In the genomic region with DNA sequence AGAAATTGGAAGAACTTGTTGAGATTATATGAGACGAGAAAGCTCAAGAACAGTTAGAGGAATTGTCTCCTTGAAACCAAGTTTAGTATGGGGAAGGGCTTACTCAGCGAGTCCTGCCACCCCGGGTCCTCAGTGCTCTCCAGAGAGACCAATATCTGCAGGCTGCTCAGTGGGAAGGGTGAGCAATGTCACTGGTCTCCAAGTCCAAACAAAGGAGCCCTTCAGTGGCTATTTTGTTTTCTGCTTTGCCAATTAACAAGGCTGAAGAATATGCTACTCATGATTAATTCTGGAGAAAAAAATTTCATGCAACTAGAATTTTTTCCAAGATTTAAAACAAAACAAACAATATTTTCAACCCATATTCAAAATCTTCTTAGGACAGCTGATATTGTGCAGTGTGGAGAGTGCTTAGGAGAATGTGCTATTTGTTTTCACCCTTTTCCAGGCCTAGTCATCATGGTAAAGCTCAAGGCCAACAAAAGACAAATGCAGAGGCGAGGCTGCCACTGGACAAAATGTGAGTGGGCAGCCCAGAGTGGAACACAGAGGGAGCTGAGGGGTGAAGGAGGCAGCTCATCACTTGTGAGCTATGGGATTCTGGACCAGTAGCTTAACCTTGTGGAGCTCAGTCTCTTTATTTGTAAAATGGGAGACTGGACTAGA, we compare ENCODE assay signal across 1 cellular context.
TF ChIP-seq lines count a peak whose summit lies in the region.

No MANE protein-coding gene starts in this region.

TF ChIP-seq in HepG2, 621 proteins besides CTCF, POLR2A, EP300 and RAD21 (continued from another document and continues in another):
- TF ChIP-seq, protein P1, sequence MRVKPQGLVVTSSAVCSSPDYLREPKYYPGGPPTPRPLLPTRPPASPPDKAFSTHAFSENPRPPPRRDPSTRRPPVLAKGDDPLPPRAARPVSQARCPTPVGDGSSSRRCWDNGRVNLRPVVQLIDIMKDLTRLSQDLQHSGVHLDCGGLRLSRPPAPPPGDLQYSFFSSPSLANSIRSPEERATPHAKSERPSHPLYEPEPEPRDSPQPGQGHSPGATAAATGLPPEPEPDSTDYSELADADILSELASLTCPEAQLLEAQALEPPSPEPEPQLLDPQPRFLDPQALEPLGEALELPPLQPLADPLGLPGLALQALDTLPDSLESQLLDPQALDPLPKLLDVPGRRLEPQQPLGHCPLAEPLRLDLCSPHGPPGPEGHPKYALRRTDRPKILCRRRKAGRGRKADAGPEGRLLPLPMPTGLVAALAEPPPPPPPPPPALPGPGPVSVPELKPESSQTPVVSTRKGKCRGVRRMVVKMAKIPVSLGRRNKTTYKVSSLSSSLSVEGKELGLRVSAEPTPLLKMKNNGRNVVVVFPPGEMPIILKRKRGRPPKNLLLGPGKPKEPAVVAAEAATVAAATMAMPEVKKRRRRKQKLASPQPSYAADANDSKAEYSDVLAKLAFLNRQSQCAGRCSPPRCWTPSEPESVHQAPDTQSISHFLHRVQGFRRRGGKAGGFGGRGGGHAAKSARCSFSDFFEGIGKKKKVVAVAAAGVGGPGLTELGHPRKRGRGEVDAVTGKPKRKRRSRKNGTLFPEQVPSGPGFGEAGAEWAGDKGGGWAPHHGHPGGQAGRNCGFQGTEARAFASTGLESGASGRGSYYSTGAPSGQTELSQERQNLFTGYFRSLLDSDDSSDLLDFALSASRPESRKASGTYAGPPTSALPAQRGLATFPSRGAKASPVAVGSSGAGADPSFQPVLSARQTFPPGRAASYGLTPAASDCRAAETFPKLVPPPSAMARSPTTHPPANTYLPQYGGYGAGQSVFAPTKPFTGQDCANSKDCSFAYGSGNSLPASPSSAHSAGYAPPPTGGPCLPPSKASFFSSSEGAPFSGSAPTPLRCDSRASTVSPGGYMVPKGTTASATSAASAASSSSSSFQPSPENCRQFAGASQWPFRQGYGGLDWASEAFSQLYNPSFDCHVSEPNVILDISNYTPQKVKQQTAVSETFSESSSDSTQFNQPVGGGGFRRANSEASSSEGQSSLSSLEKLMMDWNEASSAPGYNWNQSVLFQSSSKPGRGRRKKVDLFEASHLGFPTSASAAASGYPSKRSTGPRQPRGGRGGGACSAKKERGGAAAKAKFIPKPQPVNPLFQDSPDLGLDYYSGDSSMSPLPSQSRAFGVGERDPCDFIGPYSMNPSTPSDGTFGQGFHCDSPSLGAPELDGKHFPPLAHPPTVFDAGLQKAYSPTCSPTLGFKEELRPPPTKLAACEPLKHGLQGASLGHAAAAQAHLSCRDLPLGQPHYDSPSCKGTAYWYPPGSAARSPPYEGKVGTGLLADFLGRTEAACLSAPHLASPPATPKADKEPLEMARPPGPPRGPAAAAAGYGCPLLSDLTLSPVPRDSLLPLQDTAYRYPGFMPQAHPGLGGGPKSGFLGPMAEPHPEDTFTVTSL (CRISPR knock-in tag; IDR thresholded peaks at IDR 0.05; ENCODE audit: borderline replicate concordance), result peak; percentile 70; the same call in 1 of the 2 replicates
- TF ChIP-seq ZNF17 (CRISPR knock-in tag; IDR thresholded peaks at IDR 0.05) (no peak), KDM4B (CRISPR knock-in tag; IDR thresholded peaks at IDR 0.05) (no peak), MXI1 (IDR thresholded peaks at IDR 0.05; ENCODE audit: borderline replicate concordance, low read depth, low read length) (no peak), ZNF562 (CRISPR knock-in tag; IDR thresholded peaks at IDR 0.05; ENCODE audit: borderline replicate concordance) (no peak), SOX6 (IDR thresholded peaks at IDR 0.05) (no peak), SOX6 (CRISPR knock-in tag; IDR thresholded peaks at IDR 0.05) (peak; percentile 57), MED13 (CRISPR knock-in tag; IDR thresholded peaks at IDR 0.05) (no peak), ZNF577 (CRISPR knock-in tag; IDR thresholded peaks at IDR 0.05; ENCODE audit: borderline replicate concordance, low read depth) (no peak), FOXK1 (CRISPR knock-in tag; IDR thresholded peaks at IDR 0.05; ENCODE audit: borderline replicate concordance, low read depth) (no peak), ELF1 (CRISPR knock-in tag; IDR thresholded peaks at IDR 0.05) (no peak), CEBPB (IDR thresholded peaks at IDR 0.05; ENCODE audit: borderline replicate concordance, low read depth, low read length) (no peak), KLF6 (CRISPR knock-in tag; IDR thresholded peaks at IDR 0.05) (no peak), ZKSCAN8 (CRISPR knock-in tag; IDR thresholded peaks at IDR 0.05; ENCODE audit: borderline replicate concordance) (no peak), GPN1 (CRISPR knock-in tag; IDR thresholded peaks at IDR 0.05; ENCODE audit: borderline replicate concordance) (no peak), CHCHD3 (CRISPR knock-in tag; IDR thresholded peaks at IDR 0.05) (no peak), MAF1 (CRISPR knock-in tag; IDR thresholded peaks at IDR 0.05; ENCODE audit: borderline replicate concordance) (no peak), ZFP36 (IDR thresholded peaks at IDR 0.05; ENCODE audit: borderline replicate concordance, low read depth, low read length, partially characterized antibody) (no peak), NAIF1 (CRISPR knock-in tag; IDR thresholded peaks at IDR 0.05; ENCODE audit: borderline replicate concordance) (no peak), SIX4 (CRISPR knock-in tag; IDR thresholded peaks at IDR 0.05) (no peak), ZNF7 (CRISPR knock-in tag; IDR thresholded peaks at IDR 0.05) (no peak), RBAK (CRISPR knock-in tag; IDR thresholded peaks at IDR 0.05) (peak; percentile 86; the same call in 1 of the 2 replicates), ZNF720 (CRISPR knock-in tag; IDR thresholded peaks at IDR 0.05) (no peak), FOXO1 (CRISPR knock-in tag; IDR thresholded peaks at IDR 0.05) (peak; percentile 53), EEA1 (CRISPR knock-in tag; IDR thresholded peaks at IDR 0.05; ENCODE audit: borderline replicate concordance) (no peak), CEBPG (CRISPR knock-in tag; IDR thresholded peaks at IDR 0.05) (no peak)
- TF ChIP-seq, protein P2, sequence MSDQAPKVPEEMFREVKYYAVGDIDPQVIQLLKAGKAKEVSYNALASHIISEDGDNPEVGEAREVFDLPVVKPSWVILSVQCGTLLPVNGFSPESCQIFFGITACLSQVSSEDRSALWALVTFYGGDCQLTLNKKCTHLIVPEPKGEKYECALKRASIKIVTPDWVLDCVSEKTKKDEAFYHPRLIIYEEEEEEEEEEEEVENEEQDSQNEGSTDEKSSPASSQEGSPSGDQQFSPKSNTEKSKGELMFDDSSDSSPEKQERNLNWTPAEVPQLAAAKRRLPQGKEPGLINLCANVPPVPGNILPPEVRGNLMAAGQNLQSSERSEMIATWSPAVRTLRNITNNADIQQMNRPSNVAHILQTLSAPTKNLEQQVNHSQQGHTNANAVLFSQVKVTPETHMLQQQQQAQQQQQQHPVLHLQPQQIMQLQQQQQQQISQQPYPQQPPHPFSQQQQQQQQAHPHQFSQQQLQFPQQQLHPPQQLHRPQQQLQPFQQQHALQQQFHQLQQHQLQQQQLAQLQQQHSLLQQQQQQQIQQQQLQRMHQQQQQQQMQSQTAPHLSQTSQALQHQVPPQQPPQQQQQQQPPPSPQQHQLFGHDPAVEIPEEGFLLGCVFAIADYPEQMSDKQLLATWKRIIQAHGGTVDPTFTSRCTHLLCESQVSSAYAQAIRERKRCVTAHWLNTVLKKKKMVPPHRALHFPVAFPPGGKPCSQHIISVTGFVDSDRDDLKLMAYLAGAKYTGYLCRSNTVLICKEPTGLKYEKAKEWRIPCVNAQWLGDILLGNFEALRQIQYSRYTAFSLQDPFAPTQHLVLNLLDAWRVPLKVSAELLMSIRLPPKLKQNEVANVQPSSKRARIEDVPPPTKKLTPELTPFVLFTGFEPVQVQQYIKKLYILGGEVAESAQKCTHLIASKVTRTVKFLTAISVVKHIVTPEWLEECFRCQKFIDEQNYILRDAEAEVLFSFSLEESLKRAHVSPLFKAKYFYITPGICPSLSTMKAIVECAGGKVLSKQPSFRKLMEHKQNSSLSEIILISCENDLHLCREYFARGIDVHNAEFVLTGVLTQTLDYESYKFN (CRISPR knock-in tag; conservative IDR thresholded peaks at IDR 0.05), result peak; percentile 54
- TF ChIP-seq, protein P3, sequence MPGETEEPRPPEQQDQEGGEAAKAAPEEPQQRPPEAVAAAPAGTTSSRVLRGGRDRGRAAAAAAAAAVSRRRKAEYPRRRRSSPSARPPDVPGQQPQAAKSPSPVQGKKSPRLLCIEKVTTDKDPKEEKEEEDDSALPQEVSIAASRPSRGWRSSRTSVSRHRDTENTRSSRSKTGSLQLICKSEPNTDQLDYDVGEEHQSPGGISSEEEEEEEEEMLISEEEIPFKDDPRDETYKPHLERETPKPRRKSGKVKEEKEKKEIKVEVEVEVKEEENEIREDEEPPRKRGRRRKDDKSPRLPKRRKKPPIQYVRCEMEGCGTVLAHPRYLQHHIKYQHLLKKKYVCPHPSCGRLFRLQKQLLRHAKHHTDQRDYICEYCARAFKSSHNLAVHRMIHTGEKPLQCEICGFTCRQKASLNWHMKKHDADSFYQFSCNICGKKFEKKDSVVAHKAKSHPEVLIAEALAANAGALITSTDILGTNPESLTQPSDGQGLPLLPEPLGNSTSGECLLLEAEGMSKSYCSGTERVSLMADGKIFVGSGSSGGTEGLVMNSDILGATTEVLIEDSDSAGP (CRISPR knock-in tag; IDR thresholded peaks at IDR 0.05; ENCODE audit: borderline replicate concordance), result no peak
- TF ChIP-seq, protein P4, sequence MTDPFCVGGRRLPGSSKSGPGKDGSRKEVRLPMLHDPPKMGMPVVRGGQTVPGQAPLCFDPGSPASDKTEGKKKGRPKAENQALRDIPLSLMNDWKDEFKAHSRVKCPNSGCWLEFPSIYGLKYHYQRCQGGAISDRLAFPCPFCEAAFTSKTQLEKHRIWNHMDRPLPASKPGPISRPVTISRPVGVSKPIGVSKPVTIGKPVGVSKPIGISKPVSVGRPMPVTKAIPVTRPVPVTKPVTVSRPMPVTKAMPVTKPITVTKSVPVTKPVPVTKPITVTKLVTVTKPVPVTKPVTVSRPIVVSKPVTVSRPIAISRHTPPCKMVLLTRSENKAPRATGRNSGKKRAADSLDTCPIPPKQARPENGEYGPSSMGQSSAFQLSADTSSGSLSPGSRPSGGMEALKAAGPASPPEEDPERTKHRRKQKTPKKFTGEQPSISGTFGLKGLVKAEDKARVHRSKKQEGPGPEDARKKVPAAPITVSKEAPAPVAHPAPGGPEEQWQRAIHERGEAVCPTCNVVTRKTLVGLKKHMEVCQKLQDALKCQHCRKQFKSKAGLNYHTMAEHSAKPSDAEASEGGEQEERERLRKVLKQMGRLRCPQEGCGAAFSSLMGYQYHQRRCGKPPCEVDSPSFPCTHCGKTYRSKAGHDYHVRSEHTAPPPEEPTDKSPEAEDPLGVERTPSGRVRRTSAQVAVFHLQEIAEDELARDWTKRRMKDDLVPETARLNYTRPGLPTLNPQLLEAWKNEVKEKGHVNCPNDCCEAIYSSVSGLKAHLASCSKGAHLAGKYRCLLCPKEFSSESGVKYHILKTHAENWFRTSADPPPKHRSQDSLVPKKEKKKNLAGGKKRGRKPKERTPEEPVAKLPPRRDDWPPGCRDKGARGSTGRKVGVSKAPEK (CRISPR knock-in tag; IDR thresholded peaks at IDR 0.05; ENCODE audit: borderline replicate concordance), result no peak
- TF ChIP-seq, protein P5, sequence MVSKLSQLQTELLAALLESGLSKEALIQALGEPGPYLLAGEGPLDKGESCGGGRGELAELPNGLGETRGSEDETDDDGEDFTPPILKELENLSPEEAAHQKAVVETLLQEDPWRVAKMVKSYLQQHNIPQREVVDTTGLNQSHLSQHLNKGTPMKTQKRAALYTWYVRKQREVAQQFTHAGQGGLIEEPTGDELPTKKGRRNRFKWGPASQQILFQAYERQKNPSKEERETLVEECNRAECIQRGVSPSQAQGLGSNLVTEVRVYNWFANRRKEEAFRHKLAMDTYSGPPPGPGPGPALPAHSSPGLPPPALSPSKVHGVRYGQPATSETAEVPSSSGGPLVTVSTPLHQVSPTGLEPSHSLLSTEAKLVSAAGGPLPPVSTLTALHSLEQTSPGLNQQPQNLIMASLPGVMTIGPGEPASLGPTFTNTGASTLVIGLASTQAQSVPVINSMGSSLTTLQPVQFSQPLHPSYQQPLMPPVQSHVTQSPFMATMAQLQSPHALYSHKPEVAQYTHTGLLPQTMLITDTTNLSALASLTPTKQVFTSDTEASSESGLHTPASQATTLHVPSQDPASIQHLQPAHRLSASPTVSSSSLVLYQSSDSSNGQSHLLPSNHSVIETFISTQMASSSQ (IDR thresholded peaks at IDR 0.05; ENCODE audit: low read depth), result no peak
- TF ChIP-seq, protein P5 (CRISPR knock-in tag; IDR thresholded peaks at IDR 0.05; ENCODE audit: borderline replicate concordance), result no peak
- TF ChIP-seq, protein P6, sequence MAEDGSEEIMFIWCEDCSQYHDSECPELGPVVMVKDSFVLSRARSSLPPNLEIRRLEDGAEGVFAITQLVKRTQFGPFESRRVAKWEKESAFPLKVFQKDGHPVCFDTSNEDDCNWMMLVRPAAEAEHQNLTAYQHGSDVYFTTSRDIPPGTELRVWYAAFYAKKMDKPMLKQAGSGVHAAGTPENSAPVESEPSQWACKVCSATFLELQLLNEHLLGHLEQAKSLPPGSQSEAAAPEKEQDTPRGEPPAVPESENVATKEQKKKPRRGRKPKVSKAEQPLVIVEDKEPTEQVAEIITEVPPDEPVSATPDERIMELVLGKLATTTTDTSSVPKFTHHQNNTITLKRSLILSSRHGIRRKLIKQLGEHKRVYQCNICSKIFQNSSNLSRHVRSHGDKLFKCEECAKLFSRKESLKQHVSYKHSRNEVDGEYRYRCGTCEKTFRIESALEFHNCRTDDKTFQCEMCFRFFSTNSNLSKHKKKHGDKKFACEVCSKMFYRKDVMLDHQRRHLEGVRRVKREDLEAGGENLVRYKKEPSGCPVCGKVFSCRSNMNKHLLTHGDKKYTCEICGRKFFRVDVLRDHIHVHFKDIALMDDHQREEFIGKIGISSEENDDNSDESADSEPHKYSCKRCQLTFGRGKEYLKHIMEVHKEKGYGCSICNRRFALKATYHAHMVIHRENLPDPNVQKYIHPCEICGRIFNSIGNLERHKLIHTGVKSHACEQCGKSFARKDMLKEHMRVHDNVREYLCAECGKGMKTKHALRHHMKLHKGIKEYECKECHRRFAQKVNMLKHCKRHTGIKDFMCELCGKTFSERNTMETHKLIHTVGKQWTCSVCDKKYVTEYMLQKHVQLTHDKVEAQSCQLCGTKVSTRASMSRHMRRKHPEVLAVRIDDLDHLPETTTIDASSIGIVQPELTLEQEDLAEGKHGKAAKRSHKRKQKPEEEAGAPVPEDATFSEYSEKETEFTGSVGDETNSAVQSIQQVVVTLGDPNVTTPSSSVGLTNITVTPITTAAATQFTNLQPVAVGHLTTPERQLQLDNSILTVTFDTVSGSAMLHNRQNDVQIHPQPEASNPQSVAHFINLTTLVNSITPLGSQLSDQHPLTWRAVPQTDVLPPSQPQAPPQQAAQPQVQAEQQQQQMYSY (CRISPR knock-in tag; IDR thresholded peaks at IDR 0.05), result no peak
